Comparison of ENCODE assay signal across 8 cellular contexts in the genomic region with DNA sequence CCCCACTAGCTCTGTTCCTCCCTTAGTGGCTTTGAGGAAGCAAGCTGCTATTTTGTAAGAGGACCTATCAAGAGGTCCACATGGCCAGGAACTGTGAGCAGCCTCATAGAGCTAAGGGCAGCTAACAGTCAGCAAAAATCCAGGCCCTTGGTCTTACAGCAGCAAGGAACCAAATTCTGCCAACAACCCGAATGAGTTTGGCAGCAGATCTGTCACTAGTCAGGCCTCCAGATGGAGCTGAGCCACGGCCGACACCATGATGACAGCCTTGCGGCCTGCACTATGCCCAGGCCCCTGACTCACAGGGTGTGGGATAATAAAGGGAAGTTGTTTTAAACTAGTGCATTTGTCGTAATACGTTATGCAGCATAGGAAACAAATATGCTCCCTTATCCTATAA. TPM values are rescaled to one million over a fixed set of nuclear protein-coding genes. Genes with fewer than 3 reads are reported as not detected.
DNase-seq lines count a peak whose midpoint lies in the region; ATAC-seq, FAIRE-seq and TF ChIP-seq lines count a peak whose summit lies in the region.

No MANE protein-coding gene starts in this region.

- H3K79me1 ChIP-seq in IMR-90 (ENCODE audit: low read depth in 1 of 2, low read length in 2 of 2) (no peaks in the 10 kb centered on the region), neuronal stem cell (ENCODE audit: low read depth, low read length) (no peaks in the 10 kb centered on the region)

- no peak overlapping the region for H2BK12ac ChIP-seq in neuronal stem cell (ENCODE audit: low read length)

- CTCF ChIA-PET in IMR-90 (lab: Yijun Ruan, JAX) (no interaction called here), K562 (lab: Yijun Ruan, JAX; ENCODE audit: low intra/inter-chr PET ratio) (no interaction called here), PC-9 (lab: Charles Lee) (interaction anchor here (0.6 kb wide), 1 partner anchor 578 kb away, joined by 5 read pairs; no protein-coding TSS in a partner anchor)

- H3K9me3 ChIP-seq in IMR-90 (ENCODE audit: control insufficient read depth, insufficient read depth, low read length) (no peaks in the 10 kb centered on the region), K562 (replicated peaks; ENCODE audit: control insufficient read depth, insufficient read depth, low read depth, low read length) (no peaks in the 10 kb centered on the region), neuronal stem cell (replicated peaks in 1 of 2; ENCODE audit: control insufficient read depth in 2 of 2, insufficient read depth in 1 of 2, low read depth in 1 of 2, low read length in 2 of 2) (no peaks in the 10 kb centered on the region), PC-9 (ENCODE audit: insufficient read depth, low read depth) (no peaks in the 10 kb centered on the region)

- H4K91ac ChIP-seq in IMR-90 (ENCODE audit: insufficient read depth, low read depth, low read length) (no peak overlapping the region), neuronal stem cell (ENCODE audit: low read depth, low read length, poor library complexity) (no peak overlapping the region)

- H3F3A ChIP-seq in PC-9 (ENCODE audit: insufficient read depth, low read depth): no peaks in the 10 kb centered on the region

- H3K36me3 Mint-ChIP-seq in stimulated activated naive B cell treated with anti-CD40 and anti-IgM and Interleukin-4, amounts not matched to agents 10 μg/mL and 1 μg/mL and 100 μg/mL, for 72 hours: no peaks in the 10 kb centered on the region
- H3K36me3 Mint-ChIP-seq in nephron progenitor cell (ENCODE audit: low read depth): no peaks in the 10 kb centered on the region
- no peaks in the 10 kb centered on the region for H3K36me3 Mint-ChIP-seq in mesothelial cell of epicardium

- dilution Hi-C loops in IMR-90 (cut with HindIII; ENCODE audit: low sequenced_read_pairs, unreplicated experiment): no loop called here

- BruUV-seq in IMR-90 (replicated peaks; lab: Mats Ljungman, UMichigan) (no TSS peak), K562 (replicated peaks; lab: Mats Ljungman, UMichigan) (no TSS peak), PC-9 (replicated peaks; lab: Mats Ljungman, UMichigan) (no TSS peak)

- H3K4me1 Mint-ChIP-seq in stimulated activated naive B cell treated with anti-CD40 and anti-IgM and Interleukin-4, amounts not matched to agents 10 μg/mL and 1 μg/mL and 100 μg/mL, for 72 hours: peaks cover 26 to 53% of the 10 kb centered on the region in 2 donors
- H3K4me1 Mint-ChIP-seq in nephron progenitor cell: no peaks in the 10 kb centered on the region
- peaks cover 4% of the 10 kb centered on the region for H3K4me1 Mint-ChIP-seq in mesothelial cell of epicardium

- H3K36me3 ChIP-seq in IMR-90 (ENCODE audit: control insufficient read depth, insufficient read depth, low read length) (no peaks in the 10 kb centered on the region), K562 (ENCODE audit: control insufficient read depth, insufficient read depth, low read length) (no peaks in the 10 kb centered on the region), neuronal stem cell (replicated peaks in 1 of 2; ENCODE audit: control insufficient read depth in 2 of 2, insufficient read depth in 2 of 2, low read length in 2 of 2) (no peaks in the 10 kb centered on the region), PC-9 (ENCODE audit: low read depth) (no peaks in the 10 kb centered on the region)

- H3K4ac ChIP-seq in IMR-90 (ENCODE audit: low read depth, low read length) (no peak overlapping the region), neuronal stem cell (ENCODE audit: low read length) (no peak overlapping the region)

- H3K4me3 ChIP-seq in IMR-90 (ENCODE audit: insufficient read depth, low read depth, low read length): no peak overlapping the region
- no peak overlapping the region for H3K4me3 ChIP-seq in K562
- no peak overlapping the region for H3K4me3 ChIP-seq in neuronal stem cell (ENCODE audit: low read length in 2 of 2)
- no peak overlapping the region for H3K4me3 ChIP-seq in PC-9

- H3K4me2 ChIP-seq in IMR-90 (ENCODE audit: low read depth, low read length) (no peak overlapping the region), K562 (ENCODE audit: insufficient read depth, low read length) (peak overlapping the region; percentile 34; the same call in 1 of the 2 replicates), neuronal stem cell (ENCODE audit: insufficient read depth, low read length, poor library complexity, severe bottlenecking) (no peak overlapping the region), PC-9 (no peak overlapping the region)

- H2BK5ac ChIP-seq in IMR-90 (ENCODE audit: low read depth, low read length, poor library complexity, severe bottlenecking) (no peak overlapping the region), neuronal stem cell (ENCODE audit: low read length) (no peak overlapping the region)

- H3K9me2 ChIP-seq in PC-9 (ENCODE audit: insufficient read depth): no peaks in the 10 kb centered on the region

- H3K23ac ChIP-seq in IMR-90 (ENCODE audit: low read depth, low read length) (no peak overlapping the region), neuronal stem cell (ENCODE audit: low read depth, low read length, poor library complexity) (no peak overlapping the region)

- H3K18ac ChIP-seq in IMR-90 (ENCODE audit: low read depth, low read length) (no peak overlapping the region), neuronal stem cell (ENCODE audit: low read length) (no peak overlapping the region)

- no peak overlapping the region for H3K27ac ChIP-seq in IMR-90 (ENCODE audit: insufficient read depth, low read length)
- peak overlapping the region; percentile 55; the same call in 2 of the 3 replicates for H3K27ac ChIP-seq in K562 (ENCODE audit: extremely low read depth, low read depth, low read length)
- no peak overlapping the region for H3K27ac ChIP-seq in neuronal stem cell (replicated peaks; ENCODE audit: low read length)
- no peak overlapping the region for H3K27ac ChIP-seq in PC-9

- H3K27ac Mint-ChIP-seq in stimulated activated naive B cell treated with anti-CD40 and anti-IgM and Interleukin-4, amounts not matched to agents 10 μg/mL and 1 μg/mL and 100 μg/mL, for 72 hours: no peak overlapping the region
- no peak overlapping the region for H3K27ac Mint-ChIP-seq in nephron progenitor cell
- no peak overlapping the region for H3K27ac Mint-ChIP-seq in mesothelial cell of epicardium

- no peak for TF ChIP-seq RAD21 in IMR-90 (IDR thresholded peaks at IDR 0.05; ENCODE audit: low read length)
- 0 out of 4 replicates have a peak, but pooled peaks of 1 of the 2 experiments have one; percentile 17 for TF ChIP-seq RAD21 in K562 (CRISPR knock-in tag; conservative IDR thresholded peaks at IDR 0.05 in 1 of 2, IDR thresholded peaks at IDR 0.05 in 1 of 2)

- in situ Hi-C loops in IMR-90 (cut with MboI; ENCODE audit: low sequenced_read_pairs) (no loop called here), K562 (cut with MboI) (no loop called here)

- peaks cover 6% of the 10 kb centered on the region for H3K27me3 ChIP-seq in IMR-90 (ENCODE audit: control insufficient read depth, insufficient read depth, low read length)
- no peaks in the 10 kb centered on the region for H3K27me3 ChIP-seq in K562 (ENCODE audit: control insufficient read depth in 2 of 2, insufficient read depth in 2 of 2, low read length in 2 of 2)
- H3K27me3 ChIP-seq in neuronal stem cell (ENCODE audit: control insufficient read depth in 3 of 3, insufficient read depth in 3 of 3, low read depth in 1 of 3, low read length in 3 of 3): no peaks in the 10 kb centered on the region
- H3K27me3 ChIP-seq in PC-9 (ENCODE audit: insufficient read depth, low read depth): no peaks in the 10 kb centered on the region

- no peak overlapping the region for H4K5ac ChIP-seq in IMR-90 (ENCODE audit: low read depth, low read length)

- ATAC-seq in IMR-90 (ENCODE audit: low read depth) (peak; percentile 96), K562 (peak; percentile 71)
- ATAC-seq in stimulated activated naive B cell treated with anti-CD40 and anti-IgM and Interleukin-4, amounts not matched to agents 10 μg/mL and 1 μg/mL and 100 μg/mL, for 72 hours (replicated peaks): peak; percentile 61 to 74

- FAIRE-seq in K562 (lab: Jason Lieb, UNC): no peak

- TF ChIP-seq CTCF in IMR-90 (conservative IDR thresholded peaks at IDR 0.05; ENCODE audit: low read depth, low read length) (no peak), K562 (IDR thresholded peaks at IDR 0.05 in 2 of 3, conservative IDR thresholded peaks at IDR 0.05 in 1 of 3; ENCODE audit: insufficient read depth in 2 of 3, low read depth in 1 of 3, low read length in 3 of 3) (no peak), nephron progenitor cell (IDR thresholded peaks at IDR 0.05) (no peak), PC-9 (conservative IDR thresholded peaks at IDR 0.05) (no peak), mesothelial cell of epicardium (IDR thresholded peaks at IDR 0.05; ENCODE audit: unreplicated experiment) (no peak)

- no peak for TF ChIP-seq EP300 in K562 (IDR thresholded peaks at IDR 0.05; ENCODE audit: low read length)

- H2BK20ac ChIP-seq in IMR-90 (ENCODE audit: low read depth, low read length): no peak overlapping the region

- H4K8ac ChIP-seq in IMR-90 (ENCODE audit: low read depth in 2 of 2, low read length in 2 of 2) (0 out of 4 replicates have a peak overlapping the region, but pooled peaks of 1 of the 2 experiments have one; percentile 4), neuronal stem cell (ENCODE audit: low read depth, low read length) (no peak overlapping the region)

- no peak overlapping the region for H2AK9ac ChIP-seq in IMR-90 (replicated peaks; ENCODE audit: low read depth, low read length, poor library complexity)

- H2AK5ac ChIP-seq in IMR-90 (ENCODE audit: low read depth, low read length) (no peak overlapping the region), neuronal stem cell (ENCODE audit: low read depth, low read length) (no peak overlapping the region)

- no CpG with 5 or more reads among the region's 6 CpGs for WGBS in IMR-90 (ENCODE audit: extremely low coverage in 2 of 2, insufficient read length in 1 of 2), 2 experiments
- WGBS in K562 (ENCODE audit: insufficient coverage, low coverage, missing lambda C conversion rate): 44% methylated on average over 6 of the region's 6 CpGs
- WGBS in neuronal stem cell (ENCODE audit: extremely low coverage in 2 of 2, insufficient read length in 2 of 2, insufficient replicate concordance in 1 of 2), 2 donors: no CpG with 5 or more reads among the region's 6 CpGs

- no peak overlapping the region for H3K56ac ChIP-seq in IMR-90 (ENCODE audit: extremely low read depth, insufficient read depth, low read length)

- no peak overlapping the region for H3K4me3 Mint-ChIP-seq in stimulated activated naive B cell treated with anti-CD40 and anti-IgM and Interleukin-4, amounts not matched to agents 10 μg/mL and 1 μg/mL and 100 μg/mL, for 72 hours
- H3K4me3 Mint-ChIP-seq in nephron progenitor cell: no peak overlapping the region
- H3K4me3 Mint-ChIP-seq in mesothelial cell of epicardium: no peak overlapping the region

- H4K20me1 ChIP-seq in IMR-90 (ENCODE audit: insufficient read depth, low read length) (no peaks in the 10 kb centered on the region), K562 (replicated peaks; ENCODE audit: control insufficient read depth, insufficient read depth, low read length) (no peaks in the 10 kb centered on the region), PC-9 (ENCODE audit: insufficient read depth) (no peaks in the 10 kb centered on the region)

- 0 out of 2 replicates have a peak overlapping the region, but pooled peaks have one; percentile 25 for H3K9ac ChIP-seq in IMR-90 (ENCODE audit: low read depth, low read length)
- peak overlapping the region in 1 of 2 experiments; percentile 82; a peak in 2 of 4 replicates for H3K9ac ChIP-seq in K562 (ENCODE audit: insufficient read depth in 1 of 2, low read depth in 2 of 2, low read length in 2 of 2)
- H3K9ac ChIP-seq in neuronal stem cell (ENCODE audit: low read depth, low read length, poor library complexity): no peak overlapping the region

- H3K4me1 ChIP-seq in IMR-90 (ENCODE audit: control insufficient read depth, insufficient read depth, low read length) (peaks cover 4% of the 10 kb centered on the region), K562 (replicated peaks in 1 of 2; ENCODE audit: control insufficient read depth in 2 of 2, insufficient read depth in 2 of 2, low read length in 2 of 2) (peaks cover 4 to 13% of the 10 kb centered on the region in 2 experiments), neuronal stem cell (ENCODE audit: control insufficient read depth in 2 of 2, insufficient read depth in 1 of 2, low read depth in 1 of 2, low read length in 2 of 2) (no peaks in the 10 kb centered on the region), PC-9 (replicated peaks; ENCODE audit: insufficient read depth) (no peaks in the 10 kb centered on the region)

- no peaks in the 10 kb centered on the region for H3K9me3 Mint-ChIP-seq in stimulated activated naive B cell treated with anti-CD40 and anti-IgM and Interleukin-4, amounts not matched to agents 10 μg/mL and 1 μg/mL and 100 μg/mL, for 72 hours
- no peaks in the 10 kb centered on the region for H3K9me3 Mint-ChIP-seq in nephron progenitor cell
- H3K9me3 Mint-ChIP-seq in mesothelial cell of epicardium: no peaks in the 10 kb centered on the region

- H3K14ac ChIP-seq in IMR-90 (replicated peaks; ENCODE audit: low read depth, low read length) (no peak overlapping the region), neuronal stem cell (ENCODE audit: low read length) (no peak overlapping the region)

- H2BK120ac ChIP-seq in IMR-90 (ENCODE audit: low read depth, low read length): no peak overlapping the region
- H2BK120ac ChIP-seq in neuronal stem cell (ENCODE audit: low read depth, low read length): no peak overlapping the region

- 0 out of 2 replicates have a peak, but pooled peaks cover 5% of the 10 kb centered on the region for H3K9me1 ChIP-seq in IMR-90 (ENCODE audit: insufficient read depth, low read length)
- H3K9me1 ChIP-seq in K562 (ENCODE audit: control insufficient read depth, insufficient read depth, low read length): no peaks in the 10 kb centered on the region

- TF ChIP-seq POLR2A in IMR-90 (IDR thresholded peaks at IDR 0.05; ENCODE audit: low read depth, low read length) (no peak), K562 (conservative IDR thresholded peaks at IDR 0.05) (no peak)

- H2AFZ ChIP-seq in IMR-90 (replicated peaks; ENCODE audit: low read length, poor library complexity) (peak overlapping the region; percentile 54), K562 (ENCODE audit: low read depth, low read length) (peak overlapping the region; percentile 96), neuronal stem cell (ENCODE audit: low read length) (no peak overlapping the region), PC-9 (no peak overlapping the region)

- intact Hi-C loops in IMR-90 (cut with micrococcal nuclease): no loop called here
- intact Hi-C loops in K562 (cut with micrococcal nuclease): loop anchor here (5.0 kb wide), 1 partner anchor 37 kb away; a partner anchor contains a TSS
- intact Hi-C loops in PC-9 (cut with micrococcal nuclease; ENCODE audit: unreplicated experiment): no loop called here

- POLR2A ChIA-PET in IMR-90 (lab: Charles Lee; ENCODE audit: unreplicated experiment) (interaction anchor here (0.6 kb wide), 1 partner anchor 75 kb away, joined by 3 read pairs; no protein-coding TSS in a partner anchor), K562 (lab: Yijun Ruan, JAX) (interaction anchor here (0.8 to 1.8 kb wide), 6 partner anchors 10 to 35 kb away, joined by 3 to 9 read pairs (median 5); a partner anchor contains a TSS), PC-9 (lab: Charles Lee; ENCODE audit: unreplicated experiment) (no interaction called here)

- DNase-seq in IMR-90 (peak; percentile 96), K562 (ENCODE audit: extremely low read depth in 1 of 4, low spot score in 3 of 4) (peak in 2 of 4 experiments; percentile 45 to 55), hepatic stellate cell (ENCODE audit: low spot score) (peak; percentile 37), neuronal stem cell (ENCODE audit: low spot score) (no peak), nephron progenitor cell (no peak), PC-9 (no peak), mesothelial cell of epicardium (ENCODE audit: low spot score in 2 of 2, unreplicated experiment in 2 of 2) (no peak)
- DNase-seq in stimulated activated naive B cell treated with anti-CD40 and anti-IgM and Interleukin-4, amounts not matched to agents 10 μg/mL and 1 μg/mL and 100 μg/mL, for 72 hours: no peak

- H2BK15ac ChIP-seq in IMR-90 (ENCODE audit: low read depth, low read length) (no peak overlapping the region), neuronal stem cell (ENCODE audit: low read length) (no peak overlapping the region)

- no peaks in the 10 kb centered on the region for H3K27me3 Mint-ChIP-seq in stimulated activated naive B cell treated with anti-CD40 and anti-IgM and Interleukin-4, amounts not matched to agents 10 μg/mL and 1 μg/mL and 100 μg/mL, for 72 hours
- H3K27me3 Mint-ChIP-seq in nephron progenitor cell (ENCODE audit: low read depth, poor library complexity) (peaks cover 8% of the 10 kb centered on the region), mesothelial cell of epicardium (ENCODE audit: low read depth) (no peaks in the 10 kb centered on the region)

- no peaks in the 10 kb centered on the region for H3K79me2 ChIP-seq in K562 (ENCODE audit: control insufficient read depth, insufficient read depth, low read length)
- H3K79me2 ChIP-seq in PC-9 (ENCODE audit: low read depth): no peaks in the 10 kb centered on the region

RNA-seq across cellular contexts. Expression of a gene that starts 28.0 kb away (rescaled TPM):
- total RNA-seq in IMR-90 (2012; rRNA removed) (171 and 188 TPM in 2 replicates), K562 (2014; rRNA removed) (412 and 510 TPM in 2 replicates), K562 (2014; rRNA removed; fragmentation: Illumina TruSeq; extraction: Trizol) (517 and 565 TPM in 2 replicates), K562 (2015; rRNA removed; fragmentation: Illumina TruSeq; extraction: Trizol) (394 and 426 TPM in 2 replicates), K562 (2021) (808 and 835 TPM in 2 replicates), PC-9 (2021) (404 and 584 TPM in 2 replicates), mesothelial cell of epicardium (796 to 806 TPM (median 800 TPM) in 3 replicates)
- polyA plus RNA-seq in IMR-90 (2012; rRNA removed) (253 and 256 TPM in 2 replicates), K562 (2011; rRNA removed) (812 and 877 TPM in 2 replicates), K562 (2014; fragmentation: Illumina TruSeq; extraction: Trizol) (758 and 923 TPM in 2 replicates), K562 (2014; fragmentation: Nextera tagmentation; extraction: Ambion mirVana) (100 to 1,000 TPM; 543 to 591 TPM), K562 (2014; rRNA removed) (975 and 1,083 TPM in 2 replicates)
- polyA plus RNA-seq in IMR-90 (2012; cell fraction: cytosol; rRNA removed): 141 and 209 TPM in 2 replicates
- polyA plus RNA-seq in IMR-90 (2012; cell fraction: nucleus; rRNA removed; ENCODE audit: low replicate concordance): 46.9 and 78.7 TPM in 2 replicates
- total RNA-seq in K562 (2011; cell fraction: chromatin; rRNA removed; ENCODE audit: low replicate concordance): 33.3 and 126 TPM in 2 replicates
- 45.1 and 46.9 TPM in 2 replicates for total RNA-seq in K562 (2011; cell fraction: nucleolus; rRNA removed)
- total RNA-seq in K562 (2011; cell fraction: nucleoplasm; rRNA removed): 88.2 and 158 TPM in 2 replicates
- 605 and 678 TPM in 2 replicates for polyA plus RNA-seq in K562 (2011; cell fraction: cytosol; rRNA removed)
- polyA plus RNA-seq in K562 (2011; cell fraction: nucleus; rRNA removed): 136 and 194 TPM in 2 replicates
- polyA plus RNA-seq in K562 (2012): 834 and 880 TPM in 2 replicates
- polyA minus RNA-seq in K562 (2011; rRNA and poly(A)+ RNA removed): 127 and 157 TPM in 2 replicates
- polyA minus RNA-seq in K562 (2011; cell fraction: cytosol; rRNA and poly(A)+ RNA removed): 116 and 160 TPM in 2 replicates
- polyA minus RNA-seq in K562 (2011; cell fraction: nucleus; rRNA and poly(A)+ RNA removed): 24.4 and 52.3 TPM in 2 replicates
- polyA plus RNA-seq in neuronal stem cell (2013, experiment 1 of 2): 2,556 TPM
- 2,683 TPM for polyA plus RNA-seq in neuronal stem cell (2013, experiment 2 of 2)

RNA-seq across cellular contexts. Expression of a gene that starts 35.3 kb away (rescaled TPM):
- total RNA-seq in IMR-90 (2012; rRNA removed) (14.7 and 29.4 TPM in 2 replicates), K562 (2014; rRNA removed) (44.9 and 46.0 TPM in 2 replicates), K562 (2014; rRNA removed; fragmentation: Illumina TruSeq; extraction: Trizol) (62.3 and 72.5 TPM in 2 replicates), K562 (2015; rRNA removed; fragmentation: Illumina TruSeq; extraction: Trizol) (42.7 and 43.0 TPM in 2 replicates), K562 (2021) (45.3 and 50.5 TPM in 2 replicates), PC-9 (2021) (16.0 and 17.3 TPM in 2 replicates), mesothelial cell of epicardium (21.2 to 22.9 TPM (median 21.5 TPM) in 3 replicates)
- polyA plus RNA-seq in IMR-90 (2012; rRNA removed) (7.2 and 8.5 TPM in 2 replicates), K562 (2011; rRNA removed) (35.6 and 49.1 TPM in 2 replicates), K562 (2014; fragmentation: Illumina TruSeq; extraction: Trizol) (35.7 and 39.9 TPM in 2 replicates), K562 (2014; fragmentation: Nextera tagmentation; extraction: Ambion mirVana) (10 to 100 TPM; 14.3 to 19.3 TPM), K562 (2014; rRNA removed) (44.6 and 46.1 TPM in 2 replicates)
- polyA plus RNA-seq in IMR-90 (2012; cell fraction: cytosol; rRNA removed): 2.4 and 3.4 TPM in 2 replicates
- 2.5 and 11.2 TPM in 2 replicates for polyA plus RNA-seq in IMR-90 (2012; cell fraction: nucleus; rRNA removed; ENCODE audit: low replicate concordance)
- 30.3 and 54.4 TPM in 2 replicates for total RNA-seq in K562 (2011; cell fraction: chromatin; rRNA removed; ENCODE audit: low replicate concordance)
- total RNA-seq in K562 (2011; cell fraction: nucleolus; rRNA removed): 21.3 and 22.5 TPM in 2 replicates
- total RNA-seq in K562 (2011; cell fraction: nucleoplasm; rRNA removed): 40.9 and 49.1 TPM in 2 replicates
- polyA plus RNA-seq in K562 (2011; cell fraction: cytosol; rRNA removed): 19.9 and 37.9 TPM in 2 replicates
- 10.7 and 11.3 TPM in 2 replicates for polyA plus RNA-seq in K562 (2011; cell fraction: nucleus; rRNA removed)
- polyA plus RNA-seq in K562 (2012): 13.2 and 19.6 TPM in 2 replicates
- polyA minus RNA-seq in K562 (2011; rRNA and poly(A)+ RNA removed): 55.7 and 62.4 TPM in 2 replicates
- 24.8 and 29.7 TPM in 2 replicates for polyA minus RNA-seq in K562 (2011; cell fraction: cytosol; rRNA and poly(A)+ RNA removed)
- 11.2 and 15.9 TPM in 2 replicates for polyA minus RNA-seq in K562 (2011; cell fraction: nucleus; rRNA and poly(A)+ RNA removed)
- 7.9 TPM for polyA plus RNA-seq in neuronal stem cell (2013, experiment 1 of 2)
- polyA plus RNA-seq in neuronal stem cell (2013, experiment 2 of 2): 8.1 TPM

Comparison
In these comparisons a context has a peak if more than half of its experiments do, and no peak if none do; other contexts are left out.
1. DNase-seq: peak in IMR-90 (single experiment) and hepatic stellate cell (single experiment); none in stimulated activated naive B cell treated with anti-CD40 and anti-IgM and Interleukin-4, amounts not matched to agents 10 μg/mL and 1 μg/mL and 100 μg/mL, for 72 hours (single experiment), neuronal stem cell (single experiment), nephron progenitor cell (single experiment), PC-9 (0 of 2) and mesothelial cell of epicardium (0 of 2).
2. H2AFZ ChIP-seq: peak in IMR-90 (single experiment) and K562 (single experiment); none in neuronal stem cell (single experiment) and PC-9 (single experiment).
3. Peak in every context shown above with its lines, with median percentiles within 50 percentile points of each other: ATAC-seq.